In genomic region chr15:25134546-25134945, GRCh38 we compare ENCODE assay signal across 1 cellular context.
TF ChIP-seq lines count a peak whose summit lies in the region.

No MANE protein-coding gene starts in this region.

TF ChIP-seq in GM23338, 12 proteins besides CTCF, POLR2A, EP300 and RAD21 (continued from another document):
- TF ChIP-seq ZNF462 (CRISPR knock-in tag; IDR thresholded peaks at IDR 0.05) (no peak), REST (IDR thresholded peaks at IDR 0.05; ENCODE audit: unreplicated experiment) (no peak), STAT1 (IDR thresholded peaks at IDR 0.05; ENCODE audit: unreplicated experiment) (no peak), EZH2phosphoT487 (IDR thresholded peaks at IDR 0.05; ENCODE audit: unreplicated experiment) (no peak), NANOG (IDR thresholded peaks at IDR 0.05; ENCODE audit: borderline replicate concordance) (no peak), ETS1 (IDR thresholded peaks at IDR 0.05) (no peak), CREB1 (CRISPR knock-in tag; IDR thresholded peaks at IDR 0.05; ENCODE audit: low read depth) (no peak)
